In genomic region chr1:220283616-220284015, GRCh38 we compare ENCODE assay signal across 21 cellular contexts.
"Had no signal": no experiment of that assay in that cellular context is flagged by ENCODE, and none has a peak within 500 bp of the region (broad histone marks: within the 10 kb centered on the region; RNA-seq: fewer than 3 reads in every experiment).

No MANE protein-coding gene starts in this region.

- H3K9me3 ChIP-seq: SJSA1 had no signal

- H3K27ac ChIP-seq: SJSA1, SK-N-MC had no signal

- FAIRE-seq: RCC 7860 had no signal

- H3K4me3 ChIP-seq: SJSA1, SK-N-MC had no signal

- DNase-seq: KBM-7, MV-4-11, NCI-H1048, NCI-H1105, NCI-H1417, NCI-H1436 treated with DMSO at 0.1 percent for 48 hours, NCI-H1694, NCI-H187 treated with DMSO at 0.1 percent for 48 hours, NCI-H2029 treated with DMSO at 0.1 percent for 48 hours, NCI-H2171 treated with DMSO at 0.1 percent for 48 hours, NCI-H345, NCI-H446 treated with DMSO at 0.1 percent for 48 hours, NCI-H510A treated with DMSO at 0.1 percent for 48 hours, NCI-H82, Right ventricle myocardium superior, RPMI8226, SIG-M5, T-helper 1 cell had no signal

- H3K36me3 ChIP-seq: SJSA1 had no signal
